In the genomic region with DNA sequence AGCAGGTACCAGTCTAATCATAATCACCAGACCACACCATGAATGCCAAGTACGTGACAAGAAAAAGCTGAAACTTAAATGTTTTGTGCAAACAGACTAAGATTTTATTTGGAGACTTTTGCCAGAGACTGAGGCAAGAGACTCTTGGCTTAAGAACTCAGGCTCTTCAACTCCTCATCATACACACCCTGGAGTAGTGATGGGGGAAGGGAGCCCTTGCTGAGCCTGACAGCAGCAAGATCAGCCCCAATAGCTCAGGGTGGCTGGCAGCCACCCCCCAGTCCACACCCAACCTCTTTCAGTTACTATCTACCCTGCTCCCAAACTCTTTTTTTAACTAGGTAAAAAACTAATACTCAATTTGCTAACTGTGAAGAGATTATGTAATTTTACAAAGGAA, we compare ENCODE assay signal across 30 cellular contexts.
"Had no signal": no experiment of that assay in that cellular context is flagged by ENCODE, and none has a peak within 500 bp of the region (broad histone marks: within the 10 kb centered on the region; RNA-seq: fewer than 3 reads in every experiment).

No MANE protein-coding gene starts in this region.

- H3K36me3 ChIP-seq: brain microvascular endothelial cell, Peyer's patch, SJCRH30, WERI-Rb-1 had no signal

- H3K9me3 ChIP-seq: Peyer's patch, SJCRH30 had no signal

- H3K36me3 Mint-ChIP-seq: activated naive CD8-positive, alpha-beta T cell treated with anti-CD3 and anti-CD28 coated beads for 36 hours had no signal

- H3K27ac Mint-ChIP-seq: activated CD4-positive, alpha-beta T cell treated with anti-CD3 and anti-CD28 coated beads, Interleukin-2, amount 10 ng/mL, durations not matched to agents 24 days and 14 days; activated CD8-positive, alpha-beta T cell treated with anti-CD3 and anti-CD28 coated beads for 36 hours; activated naive CD8-positive, alpha-beta T cell treated with anti-CD3 and anti-CD28 coated beads for 36 hours; activated T-cell treated with anti-CD3 and anti-CD28 coated beads, Interleukin-2, amount 50 U/mL, for 72 hours; activated T-helper 17 cell treated with anti-CD3 and anti-CD28 coated beads, Interleukin-2, amount 50 U/mL, for 72 hours had no signal

- H3K4me1 ChIP-seq: Peyer's patch, SJCRH30 had no signal

- H3K9me3 Mint-ChIP-seq: activated CD4-positive, alpha-beta T cell treated with anti-CD3 and anti-CD28 coated beads, Interleukin-2, amount 10 ng/mL, durations not matched to agents 24 days and 14 days; activated CD8-positive, alpha-beta T cell treated with anti-CD3 and anti-CD28 coated beads for 36 hours; activated naive CD8-positive, alpha-beta T cell treated with anti-CD3 and anti-CD28 coated beads for 36 hours; activated T-helper 17 cell treated with anti-CD3 and anti-CD28 coated beads, Interleukin-2, amount 50 U/mL, for 72 hours had no signal

- H3K4me1 Mint-ChIP-seq: activated CD4-positive, alpha-beta T cell treated with anti-CD3 and anti-CD28 coated beads, Interleukin-2, amount 10 ng/mL, durations not matched to agents 24 days and 14 days; activated naive CD8-positive, alpha-beta T cell treated with anti-CD3 and anti-CD28 coated beads for 36 hours; activated T-helper 17 cell treated with anti-CD3 and anti-CD28 coated beads, Interleukin-2, amount 50 U/mL, for 72 hours had no signal

- DNase-seq: activated CD4-positive, alpha-beta T cell treated with anti-CD3 and anti-CD28 coated beads, Interleukin-2, amount 10 ng/mL, durations not matched to agents 24 days and 14 days; activated CD4-positive, alpha-beta T cell treated with anti-CD3 and anti-CD28 coated beads, Interleukin-2, amount 50 U/mL, for 4 hours; activated CD8-positive, alpha-beta T cell treated with anti-CD3 and anti-CD28 coated beads for 36 hours; activated effector memory CD4-positive, alpha-beta T cell treated with anti-CD3 and anti-CD28 coated beads, Interleukin-2, amount 50 U/mL, for 16 hours; activated naive CD4-positive, alpha-beta T cell; activated naive CD4-positive, alpha-beta T cell treated with anti-CD3 and anti-CD28 coated beads, Interleukin-2, amount 50 U/mL, for 16 hours; activated naive CD8-positive, alpha-beta T cell treated with anti-CD3 and anti-CD28 coated beads for 36 hours; activated T-cell treated with anti-CD3 and anti-CD28 coated beads, Interleukin-2, amount 50 U/mL, for 1 hour; activated T-cell treated with anti-CD3 and anti-CD28 coated beads, Interleukin-2, amount 50 U/mL, for 72 hours; amniotic stem cell; aorta; brain microvascular endothelial cell; Karpas-422; KBM-7; NCI-H1105; NCI-H1417 treated with DMSO at 0.1 percent for 48 hours; NCI-H187 treated with DMSO at 0.1 percent for 48 hours; NCI-H2081; NCI-H226; NCI-H446 treated with DMSO at 0.1 percent for 48 hours; NCI-H524 treated with DMSO at 0.1 percent for 48 hours; PC-3; Peyer's patch; RPMI8226; SHP77; SJCRH30; T1000; WERI-Rb-1 had no signal

- H3K4me3 Mint-ChIP-seq: activated CD4-positive, alpha-beta T cell treated with anti-CD3 and anti-CD28 coated beads, Interleukin-2, amount 10 ng/mL, durations not matched to agents 24 days and 14 days; activated CD8-positive, alpha-beta T cell treated with anti-CD3 and anti-CD28 coated beads for 36 hours; activated naive CD8-positive, alpha-beta T cell treated with anti-CD3 and anti-CD28 coated beads for 36 hours; activated T-cell treated with anti-CD3 and anti-CD28 coated beads, Interleukin-2, amount 50 U/mL, for 72 hours; activated T-helper 17 cell treated with anti-CD3 and anti-CD28 coated beads, Interleukin-2, amount 50 U/mL, for 72 hours had no signal

- H3K27ac ChIP-seq: brain microvascular endothelial cell, Peyer's patch, SJCRH30, SK-N-MC, WERI-Rb-1 had no signal

- H3K4me3 ChIP-seq: Peyer's patch, SJCRH30, SK-N-MC had no signal

- H3K27me3 ChIP-seq: brain microvascular endothelial cell, Peyer's patch, SJCRH30 had no signal

- ATAC-seq: activated CD8-positive, alpha-beta T cell treated with anti-CD3 and anti-CD28 coated beads for 36 hours; activated T-cell treated with anti-CD3 and anti-CD28 coated beads, Interleukin-2, amount 50 U/mL, for 72 hours; activated T-helper 17 cell treated with anti-CD3 and anti-CD28 coated beads, Interleukin-2, amount 50 U/mL, for 72 hours; PC-3 had no signal
